Comparison of ENCODE assay signal across 15 cellular contexts in genomic region chr3:149080699-149081091, GRCh38. TPM values are rescaled to one million over a fixed set of nuclear protein-coding genes. Genes with fewer than 3 reads are reported as not detected.
A peak's percentile ranks its signal among the peaks of the same experiment; 100 is the strongest.
DNase-seq lines count a peak whose midpoint lies in the region; ATAC-seq and TF ChIP-seq lines count a peak whose summit lies in the region.
"Had no signal": no experiment of that assay in that cellular context is flagged by ENCODE, and none has a peak within 500 bp of the region (broad histone marks: within the 10 kb centered on the region; RNA-seq: fewer than 3 reads in every experiment).

No MANE protein-coding gene starts in this region.

- no peaks in the 10 kb centered on the region for H3K27me3 Mint-ChIP-seq in stimulated activated naive CD8-positive, alpha-beta T cell treated with anti-CD3 and anti-CD28 coated beads, Interleukin-15, amount 100 ng/mL, for 72 hours
- H3K27me3 Mint-ChIP-seq: activated B cell treated with CpG ODN at 0.5 μM for 24 hours had no signal

- no peaks in the 10 kb centered on the region for H3K27me3 ChIP-seq in heart left ventricle
- no peaks in the 10 kb centered on the region for H3K27me3 ChIP-seq in lower lobe of right lung (ENCODE audit: low read depth)
- H3K27me3 ChIP-seq: upper lobe of left lung had no signal

- H3K4me1 Mint-ChIP-seq in stimulated activated naive CD8-positive, alpha-beta T cell treated with anti-CD3 and anti-CD28 coated beads, Interleukin-15, amount 100 ng/mL, for 72 hours: peaks cover 29% of the 10 kb centered on the region

- intact Hi-C loops in heart left ventricle (cut with DNase I): loop anchor here in 2 of 10 donors (10.0 kb wide), 2 partner anchors 86 to 126 kb away; partner anchors contain the start of gene GYG1 (in 2 of the 2)
- intact Hi-C loops in lower lobe of right lung (cut with DNase I): no loop called here

- no peak overlapping the region for H3K27ac Mint-ChIP-seq in stimulated activated naive CD8-positive, alpha-beta T cell treated with anti-CD3 and anti-CD28 coated beads, Interleukin-15, amount 100 ng/mL, for 72 hours
- H3K27ac Mint-ChIP-seq: activated B cell treated with CpG ODN at 0.5 μM for 24 hours had no signal

- WGBS in heart left ventricle, 4 donors: 68 to 98% (median 82%) methylated on average over 2 of the region's 2 CpGs

- H3K9me3 ChIP-seq in heart left ventricle (no peaks in the 10 kb centered on the region), lower lobe of right lung (no peaks in the 10 kb centered on the region)
- H3K9me3 ChIP-seq: upper lobe of left lung had no signal

- H3K27ac ChIP-seq in heart left ventricle (no peak overlapping the region), lower lobe of right lung (no peak overlapping the region)
- H3K27ac ChIP-seq: upper lobe of left lung had no signal

- TF ChIP-seq CTCF in heart left ventricle (IDR thresholded peaks at IDR 0.05): no peak
- TF ChIP-seq CTCF in lower lobe of right lung (IDR thresholded peaks at IDR 0.05): no peak

- H3K4me3 ChIP-seq in heart left ventricle (no peak overlapping the region), lower lobe of right lung (no peak overlapping the region)
- H3K4me3 ChIP-seq: lung, upper lobe of left lung had no signal

- TF ChIP-seq POLR2A in heart left ventricle (IDR thresholded peaks at IDR 0.05): no peak

- no peaks in the 10 kb centered on the region for H3K9me3 Mint-ChIP-seq in stimulated activated naive CD8-positive, alpha-beta T cell treated with anti-CD3 and anti-CD28 coated beads, Interleukin-15, amount 100 ng/mL, for 72 hours
- H3K9me3 Mint-ChIP-seq: activated B cell treated with CpG ODN at 0.5 μM for 24 hours had no signal

- peaks cover 0 to 17% (median 8%) of the 10 kb centered on the region in 12 donors for H3K4me1 ChIP-seq in heart left ventricle
- peaks cover 10% of the 10 kb centered on the region for H3K4me1 ChIP-seq in lower lobe of right lung

- H3K36me3 ChIP-seq in heart left ventricle (peaks cover 0 to 40% (median 6%) of the 10 kb centered on the region in 9 donors), lower lobe of right lung (peaks cover under 1% of the 10 kb centered on the region)

- peak; percentile 81 for ATAC-seq in stimulated activated naive CD8-positive, alpha-beta T cell treated with anti-CD3 and anti-CD28 coated beads, Interleukin-15, amount 100 ng/mL, for 72 hours
- no peak for ATAC-seq in stimulated activated naive CD8-positive, alpha-beta T cell treated with anti-CD3 and anti-CD28 coated beads, Interleukin-15, Interleukin-2, amounts not matched to agents 100 U/mL and 50 U/mL, for 24 hours
- ATAC-seq in heart left ventricle (no peak), lower lobe of right lung (no peak), HG03442 (IDR thresholded peaks at IDR 0.05; ENCODE audit: unreplicated experiment) (no peak)

- no peak for DNase-seq in stimulated activated naive CD8-positive, alpha-beta T cell treated with anti-CD3 and anti-CD28 coated beads, Interleukin-15, amount 100 ng/mL, for 72 hours
- DNase-seq in stimulated activated naive CD8-positive, alpha-beta T cell treated with anti-CD3 and anti-CD28 coated beads, Interleukin-15, Interleukin-2, amounts not matched to agents 100 U/mL and 50 U/mL, for 24 hours: no peak
- DNase-seq in amniotic epithelial cell (ENCODE audit: low read depth): peak; percentile 83
- DNase-seq in fibroblast of the conjunctiva (ENCODE audit: low read depth): peak; percentile 9
- no peak for DNase-seq in heart left ventricle
- no peak for DNase-seq in amygdala (lab: John Stamatoyannopoulos, UW)
- DNase-seq in lower lobe of right lung: no peak
- DNase-seq: ACHN; activated B cell treated with CpG ODN at 0.5 μM for 24 hours; NCI-H187; NCI-H748 treated with DMSO at 0.1 percent for 48 hours; stimulated activated CD4-positive, alpha-beta T cell treated with anti-CD3 and anti-CD28 coated beads, Interleukin-15, amount 100 ng/mL, for 24 hours; upper lobe of left lung had no signal

- H3K4me3 Mint-ChIP-seq in stimulated activated naive CD8-positive, alpha-beta T cell treated with anti-CD3 and anti-CD28 coated beads, Interleukin-15, amount 100 ng/mL, for 72 hours: no peak overlapping the region
- H3K4me3 Mint-ChIP-seq: activated B cell treated with CpG ODN at 0.5 μM for 24 hours had no signal

RNA-seq across cellular contexts. Expression of gene HLTF, which starts 5.6 kb away (rescaled TPM):
- 10 to 100 TPM; 12.3 to 39.4 (median 22.0) TPM for total RNA-seq in heart left ventricle
- polyA plus RNA-seq in heart left ventricle: 1 to 10 TPM; 4.0 to 9.1 TPM
- total RNA-seq in lower lobe of right lung: 18.5 TPM

RNA-seq across cellular contexts. Expression of gene HPS3, which starts 48.7 kb away (rescaled TPM):
- total RNA-seq in heart left ventricle: 10 to 100 TPM in 2 of 9 donors, 1 to 10 TPM in 7; 4.4 to 15.6 (median 6.3) TPM
- 1 to 10 TPM; 3.0 to 5.4 TPM for polyA plus RNA-seq in heart left ventricle
- total RNA-seq in lower lobe of right lung: 25.1 TPM

Comparison
In these comparisons a context has a peak if more than half of its experiments do, and no peak if none do; other contexts are left out.
1. DNase-seq: peak in amniotic epithelial cell (single experiment) and fibroblast of the conjunctiva (single experiment); none in stimulated activated naive CD8-positive, alpha-beta T cell treated with anti-CD3 and anti-CD28 coated beads, Interleukin-15, amount 100 ng/mL, for 72 hours (0 of 2), stimulated activated naive CD8-positive, alpha-beta T cell treated with anti-CD3 and anti-CD28 coated beads, Interleukin-15, Interleukin-2, amounts not matched to agents 100 U/mL and 50 U/mL, for 24 hours (single experiment), heart left ventricle (0 of 5), amygdala (0 of 56) and lower lobe of right lung (single experiment).